In genomic region chr4:24434193-24434728, GRCh38 we compare ENCODE assay signal across 23 cellular contexts.
A peak's percentile ranks its signal among the peaks of the same experiment; 100 is the strongest.
DNase-seq lines count a peak whose midpoint lies in the region; ATAC-seq and TF ChIP-seq lines count a peak whose summit lies in the region.
"Had no signal": no experiment of that assay in that cellular context is flagged by ENCODE, and none has a peak within 500 bp of the region (broad histone marks: within the 10 kb centered on the region; RNA-seq: fewer than 3 reads in every experiment).

No MANE protein-coding gene starts in this region.

- H3K36me3 ChIP-seq in SJCRH30 (no peaks in the 10 kb centered on the region), mesendoderm (ENCODE audit: control insufficient read depth, insufficient read depth, low read length) (no peaks in the 10 kb centered on the region), gastrocnemius medialis (no peaks in the 10 kb centered on the region), A673 (ENCODE audit: insufficient read depth, low read length, poor library complexity, severe bottlenecking) (no peaks in the 10 kb centered on the region), upper lobe of left lung (no peaks in the 10 kb centered on the region)

- no peak overlapping the region for H2BK15ac ChIP-seq in mesendoderm (replicated peaks; ENCODE audit: low read depth)

- no peak overlapping the region for H3K56ac ChIP-seq in mesendoderm (ENCODE audit: low read length)

- no peaks in the 10 kb centered on the region for H3K9me3 ChIP-seq in SJCRH30 (replicated peaks)
- H3K9me3 ChIP-seq in gastrocnemius medialis: no peaks in the 10 kb centered on the region
- no peaks in the 10 kb centered on the region for H3K9me3 ChIP-seq in A673 (ENCODE audit: low read depth, low read length, poor library complexity, severe bottlenecking)
- no peaks in the 10 kb centered on the region for H3K9me3 ChIP-seq in upper lobe of left lung

- CTCF ChIA-PET in A673 (lab: Charles Lee): no interaction called here

- in situ Hi-C loops in gastrocnemius medialis (cut with MboI; ENCODE audit: low sequenced_read_pairs in 4 of 4): loop anchor here in 1 of 4 donors (25.0 kb wide), 1 partner anchor 1297 kb away; no protein-coding TSS in a partner anchor

- H3K4me3 ChIP-seq in SJCRH30 (no peak overlapping the region), mesendoderm (ENCODE audit: low read length) (no peak overlapping the region), gastrocnemius medialis (peak overlapping the region; percentile 15 to 36 (median 25)), A673 (ENCODE audit: low read depth, low read length, poor library complexity, severe bottlenecking) (no peak overlapping the region), upper lobe of left lung (no peak overlapping the region)
- H3K4me3 ChIP-seq: PC-9 had no signal

- peak; percentile 16 for DNase-seq in DMS79 treated with DMSO at 0.1 percent for 48 hours (lab: John Stamatoyannopoulos, UW)
- no peak for DNase-seq in DMS79 (lab: John Stamatoyannopoulos, UW)
- DNase-seq in SJCRH30: peak; percentile 12 to 56
- DNase-seq in mesendoderm: peak; percentile 13
- peak in 1 of 2 donors; percentile 14 for DNase-seq in gastrocnemius medialis
- DNase-seq in A673 (ENCODE audit: low spot score): no peak
- no peak for DNase-seq in SIG-M5 treated with dmso at 0.1 percent for 504 hours (lab: John Stamatoyannopoulos, UW; ENCODE audit: unreplicated experiment)
- no peak for DNase-seq in upper lobe of left lung
- DNase-seq: 8988T; Calu3; DMS53; EL; GF-D8; HCEC 1CT; NCI-H1048; NCI-H1694; NCI-H2081; NCI-H226; NCI-H510A; NCI-H748 treated with DMSO at 0.1 percent for 48 hours; NK-92 treated with Interleukin-12 subunit alpha and Interleukin-12 subunit beta, amount 100 ng/mL, for 24 hours; PC-9 had no signal

- peak overlapping the region; percentile 5; the same call in 1 of the 2 replicates for H3K27ac ChIP-seq in SJCRH30
- H3K27ac ChIP-seq in mesendoderm (ENCODE audit: low read depth, low read length): no peak overlapping the region
- H3K27ac ChIP-seq in gastrocnemius medialis: peak overlapping the region; percentile 55 to 77 (median 60)
- no peak overlapping the region for H3K27ac ChIP-seq in A673 (ENCODE audit: low read depth, low read length, poor library complexity, severe bottlenecking)
- H3K27ac ChIP-seq in upper lobe of left lung: no peak overlapping the region
- H3K27ac ChIP-seq: PC-9 had no signal

- POLR2A ChIA-PET in A673 (lab: Charles Lee; ENCODE audit: low non-redundant PET): no interaction called here

- H4K5ac ChIP-seq in mesendoderm (ENCODE audit: low read length): no peak overlapping the region

- TF ChIP-seq EP300 in upper lobe of left lung (IDR thresholded peaks at IDR 0.05): no peak

- no peaks in the 10 kb centered on the region for H3K27me3 ChIP-seq in SJCRH30
- H3K27me3 ChIP-seq in mesendoderm (ENCODE audit: insufficient read depth, low read length, poor library complexity): no peaks in the 10 kb centered on the region
- H3K27me3 ChIP-seq in gastrocnemius medialis: no peaks in the 10 kb centered on the region
- H3K27me3 ChIP-seq in A673 (replicated peaks; ENCODE audit: insufficient read depth, low read depth, low read length, poor library complexity): peaks cover 48% of the 10 kb centered on the region
- no peaks in the 10 kb centered on the region for H3K27me3 ChIP-seq in upper lobe of left lung

- no peak overlapping the region for H3K4me2 ChIP-seq in mesendoderm (ENCODE audit: low read length)
- H3K4me2 ChIP-seq: PC-9 had no signal

- TF ChIP-seq CTCF in gastrocnemius medialis (IDR thresholded peaks at IDR 0.05 in 4 of 5, conservative IDR thresholded peaks at IDR 0.05 in 1 of 5) (no peak), A673 (conservative IDR thresholded peaks at IDR 0.05; ENCODE audit: low read depth, low read length) (no peak), upper lobe of left lung (IDR thresholded peaks at IDR 0.05) (no peak)

- no peak overlapping the region for H3K18ac ChIP-seq in mesendoderm (ENCODE audit: low read length)

- H3K9ac ChIP-seq in mesendoderm (ENCODE audit: low read length): no peak overlapping the region

- H3K23ac ChIP-seq in mesendoderm (ENCODE audit: low read length): no peak overlapping the region

- BruUV-seq in A673 (replicated peaks; lab: Mats Ljungman, UMichigan): no TSS peak

- H3K4ac ChIP-seq in mesendoderm (ENCODE audit: low read depth, low read length): no peak overlapping the region

- intact Hi-C loops in gastrocnemius medialis (cut with DNase I; ENCODE audit: low total_unique reads) (no loop called here), A673 (cut with micrococcal nuclease; ENCODE audit: unreplicated experiment) (no loop called here)

- WGBS in mesendoderm (ENCODE audit: extremely low coverage, insufficient coverage, low lambda C conversion rate): no CpG with 5 or more reads among the region's 12 CpGs
- 69 to 85% methylated on average over 12 of the region's 12 CpGs for WGBS in upper lobe of left lung, 2 donors

- no peaks in the 10 kb centered on the region for H3K79me2 ChIP-seq in mesendoderm (ENCODE audit: control insufficient read depth, insufficient read depth, low read length)

- TF ChIP-seq POLR2A in gastrocnemius medialis (IDR thresholded peaks at IDR 0.05): no peak
- TF ChIP-seq POLR2A in upper lobe of left lung (IDR thresholded peaks at IDR 0.05): no peak

- H3K4me1 ChIP-seq in SJCRH30 (no peaks in the 10 kb centered on the region), mesendoderm (ENCODE audit: control insufficient read depth, low read depth, low read length) (no peaks in the 10 kb centered on the region), gastrocnemius medialis (peaks cover 4 to 8% of the 10 kb centered on the region in 2 donors), A673 (ENCODE audit: insufficient read depth, low read length, poor library complexity, severe bottlenecking) (no peaks in the 10 kb centered on the region), upper lobe of left lung (no peaks in the 10 kb centered on the region)

- ATAC-seq in gastrocnemius medialis: peak; percentile 81 to 93
- ATAC-seq in upper lobe of left lung (ENCODE audit: low FRiP score in 2 of 2): no peak
- ATAC-seq: Right ventricle myocardium inferior had no signal

- H2BK120ac ChIP-seq in mesendoderm (ENCODE audit: low read depth, low read length): no peak overlapping the region

- H4K8ac ChIP-seq in mesendoderm (ENCODE audit: low read depth, low read length): no peak overlapping the region

- H3K79me1 ChIP-seq in mesendoderm (ENCODE audit: low read length): no peaks in the 10 kb centered on the region

- H2AK5ac ChIP-seq in mesendoderm (ENCODE audit: low read length): no peak overlapping the region

- no peak overlapping the region for H2BK5ac ChIP-seq in mesendoderm (ENCODE audit: low read length)

Comparison
In these comparisons a context has a peak if more than half of its experiments do, and no peak if none do; other contexts are left out.
1. DNase-seq: peak in DMS79 treated with DMSO at 0.1 percent for 48 hours (single experiment), SJCRH30 (2 of 2) and mesendoderm (single experiment); none in DMS79 (single experiment), A673 (single experiment), SIG-M5 treated with dmso at 0.1 percent for 504 hours (single experiment) and upper lobe of left lung (0 of 2).
2. H3K27ac ChIP-seq: peak in SJCRH30 (single experiment) and gastrocnemius medialis (4 of 4); none in mesendoderm (single experiment), A673 (single experiment) and upper lobe of left lung (0 of 4).
3. H3K4me3 ChIP-seq: peak in gastrocnemius medialis (4 of 4); none in SJCRH30 (single experiment), mesendoderm (single experiment), A673 (single experiment) and upper lobe of left lung (0 of 4).
4. ATAC-seq: peak in gastrocnemius medialis (2 of 2); none in upper lobe of left lung (0 of 2).